Comparison of ENCODE assay signal across 9 cellular contexts in genomic region chr17:2238432-2239169, GRCh38.
A peak's percentile ranks its signal among the peaks of the same experiment; 100 is the strongest.
DNase-seq lines count a peak whose midpoint lies in the region; ATAC-seq and TF ChIP-seq lines count a peak whose summit lies in the region.
"Had no signal": no experiment of that assay in that cellular context is flagged by ENCODE, and none has a peak within 500 bp of the region (broad histone marks: within the 10 kb centered on the region; RNA-seq: fewer than 3 reads in every experiment).

No MANE protein-coding gene starts in this region.

- 61 to 62% methylated on average over 15 of the region's 15 CpGs for WGBS in upper lobe of left lung, 2 donors

- ATAC-seq in upper lobe of left lung (ENCODE audit: low FRiP score in 2 of 2) = no peak

- H3F3A ChIP-seq in MM.1S (ENCODE audit: insufficient read depth, low read length) = peaks cover 36% of the 10 kb centered on the region

- peaks cover 23% of the 10 kb centered on the region for H3K79me2 ChIP-seq in MM.1S (ENCODE audit: low read length)

- H3K9ac ChIP-seq in MM.1S (ENCODE audit: low read length) = peak overlapping the region; percentile 57

- H3K4me1 ChIP-seq in MM.1S (ENCODE audit: low read length) (peaks cover 35% of the 10 kb centered on the region), upper lobe of left lung (peaks cover 14 to 29% (median 19%) of the 10 kb centered on the region in 4 donors)

- H3K4me3 ChIP-seq in MM.1S (ENCODE audit: low read length) (peak overlapping the region; percentile 47), upper lobe of left lung (no peak overlapping the region)
- H3K4me3 ChIP-seq: BLaER1 treated with 17β-estradiol and CSF1 and Interleukin-3, amounts not matched to agents 10 nM and 100 nM had no signal

- H3K9me3 ChIP-seq in MM.1S (replicated peaks; ENCODE audit: insufficient read depth, low read length) (no peaks in the 10 kb centered on the region), upper lobe of left lung (no peaks in the 10 kb centered on the region)
- H3K9me3 ChIP-seq: BLaER1 treated with 17β-estradiol and CSF1 and Interleukin-3, amounts not matched to agents 10 nM and 100 nM had no signal

- H3K27me3 ChIP-seq in MM.1S (replicated peaks; ENCODE audit: insufficient read depth, low read length) (no peaks in the 10 kb centered on the region), upper lobe of left lung (no peaks in the 10 kb centered on the region)
- H3K27me3 ChIP-seq: BLaER1 treated with 17β-estradiol and CSF1 and Interleukin-3, amounts not matched to agents 10 nM and 100 nM had no signal

- TF ChIP-seq POLR2A in upper lobe of left lung (IDR thresholded peaks at IDR 0.05) = no peak

- no peaks in the 10 kb centered on the region for H4K20me1 ChIP-seq in MM.1S (ENCODE audit: insufficient read depth, low read length)

- H3K27ac ChIP-seq in MM.1S (ENCODE audit: low read length) (peak overlapping the region; percentile 89), upper lobe of left lung (peak overlapping the region; percentile 45 to 67 (median 52))
- H3K27ac ChIP-seq: BLaER1 treated with 17β-estradiol and CSF1 and Interleukin-3, amounts not matched to agents 10 nM and 100 nM had no signal

- no peak for TF ChIP-seq EP300 in upper lobe of left lung (IDR thresholded peaks at IDR 0.05)

- no peaks in the 10 kb centered on the region for H3K36me3 ChIP-seq in MM.1S (replicated peaks; ENCODE audit: insufficient read depth, low read length)
- peaks cover 0 to 19% (median 10%) of the 10 kb centered on the region in 4 donors for H3K36me3 ChIP-seq in upper lobe of left lung

- H2AFZ ChIP-seq in MM.1S (ENCODE audit: low read length) = peak overlapping the region; percentile 32; the same call in 1 of the 2 replicates

- peak overlapping the region; percentile 78 for H3K4me2 ChIP-seq in MM.1S (ENCODE audit: low read depth, low read length)

- DNase-seq in activated CD8-positive, alpha-beta memory T cell treated with anti-CD3 and anti-CD28 coated beads for 24 hours = peak; percentile 28
- DNase-seq in activated CD8-positive, alpha-beta memory T cell treated with anti-CD3 and anti-CD28 coated beads, Interleukin-2, amount 50 U/mL, for 4 hours = no peak
- DNase-seq in MM.1S (peak; percentile 68), hippocampal formation (lab: John Stamatoyannopoulos, UW) (peak; percentile 17 to 34), upper lobe of left lung (no peak), NCI-H128 (lab: John Stamatoyannopoulos, UW; ENCODE audit: unreplicated experiment) (no peak), D341Med (ENCODE audit: low spot score) (no peak), NCI-H146 treated with DMSO at 0.1 percent for 48 hours (lab: John Stamatoyannopoulos, UW; ENCODE audit: unreplicated experiment) (no peak)

- no peaks in the 10 kb centered on the region for H3K9me2 ChIP-seq in MM.1S (replicated peaks; ENCODE audit: insufficient read depth, low read length)

- TF ChIP-seq CTCF in MM.1S (IDR thresholded peaks at IDR 0.05; ENCODE audit: low read length) (no peak), upper lobe of left lung (IDR thresholded peaks at IDR 0.05) (no peak)

Comparison
In these comparisons a context has a peak if more than half of its experiments do, and no peak if none do; other contexts are left out.
1. DNase-seq: peak in activated CD8-positive, alpha-beta memory T cell treated with anti-CD3 and anti-CD28 coated beads for 24 hours (single experiment), MM.1S (single experiment) and hippocampal formation (2 of 2); none in activated CD8-positive, alpha-beta memory T cell treated with anti-CD3 and anti-CD28 coated beads, Interleukin-2, amount 50 U/mL, for 4 hours (single experiment), upper lobe of left lung (0 of 2), NCI-H128 (single experiment), D341Med (single experiment) and NCI-H146 treated with DMSO at 0.1 percent for 48 hours (single experiment).